Comparison of ENCODE assay signal across 10 cellular contexts in genomic region chr13:29936051-29936813, GRCh38.
DNase-seq lines count a peak whose midpoint lies in the region; ATAC-seq and TF ChIP-seq lines count a peak whose summit lies in the region.
"Had no signal": no experiment of that assay in that cellular context is flagged by ENCODE, and none has a peak within 500 bp of the region (broad histone marks: within the 10 kb centered on the region; RNA-seq: fewer than 3 reads in every experiment).

No MANE protein-coding gene starts in this region.

- POLR2A ChIA-PET in activated CD8-positive, alpha-beta T cell treated with anti-CD3 and anti-CD28 coated beads, Interleukin-2, amount 10 ng/mL, durations not matched to agents 7 days and 5 days (lab: Charles Lee), result interaction anchor here (0.6 to 4.1 kb wide), 11 partner anchors 10 to 679 kb away, joined by 3 to 24 read pairs (median 4); partner anchors contain the start of gene UBL3
- POLR2A ChIA-PET in naive thymus-derived CD4-positive, alpha-beta T cell (lab: Charles Lee), result interaction anchor here (0.9 to 6.3 kb wide), 15 partner anchors 10 to 680 kb away, joined by 3 to 114 read pairs (median 7); partner anchors contain the start of genes UBL3 and USPL1

- CTCF ChIA-PET in activated CD8-positive, alpha-beta T cell treated with anti-CD3 and anti-CD28 coated beads, Interleukin-2, amount 10 ng/mL, durations not matched to agents 7 days and 5 days (lab: Charles Lee), result interaction anchor here (0.7 to 9.7 kb wide), 27 partner anchors 8 to 780 kb away, joined by 3 to 143 read pairs (median 4); partner anchors contain the start of gene UBL3
- CTCF ChIA-PET in naive thymus-derived CD4-positive, alpha-beta T cell (lab: Charles Lee), result interaction anchor here (0.8 to 6.2 kb wide), 17 partner anchors 9 to 196 kb away, joined by 3 to 100 read pairs (median 5); partner anchors contain the start of gene UBL3

- intact Hi-C loops in naive thymus-derived CD4-positive, alpha-beta T cell (cut with micrococcal nuclease), result loop anchor here (5.0 to 10.0 kb wide), 5 partner anchors 36 to 531 kb away; partner anchors contain the start of genes HMGB1 (in 1 of the 2) and SLC7A1 (in 1 of the 2)
- intact Hi-C loops in vagina (cut with DNase I), result no loop called here

- H3K27me3 ChIP-seq in naive thymus-derived CD4-positive, alpha-beta T cell (ENCODE audit: control insufficient read depth in 2 of 2, insufficient read depth in 2 of 2, low read length in 2 of 2), result no peaks in the 10 kb centered on the region
- no peaks in the 10 kb centered on the region for H3K27me3 ChIP-seq in vagina

- TF ChIP-seq CTCF in vagina (IDR thresholded peaks at IDR 0.05), result no peak

- H3K27ac Mint-ChIP-seq in activated CD8-positive, alpha-beta T cell treated with anti-CD3 and anti-CD28 coated beads, Interleukin-2, amount 10 ng/mL, durations not matched to agents 7 days and 5 days, result peak overlapping the region; percentile 95
- peak overlapping the region; percentile 81 to 96 (median 93) for H3K27ac Mint-ChIP-seq in naive thymus-derived CD4-positive, alpha-beta T cell

- H3K4me1 Mint-ChIP-seq in activated CD8-positive, alpha-beta T cell treated with anti-CD3 and anti-CD28 coated beads, Interleukin-2, amount 10 ng/mL, durations not matched to agents 7 days and 5 days (ENCODE audit: low read depth), result peaks cover 44% of the 10 kb centered on the region
- peaks cover 32 to 53% (median 52%) of the 10 kb centered on the region in 7 donors for H3K4me1 Mint-ChIP-seq in naive thymus-derived CD4-positive, alpha-beta T cell

- H3K27ac ChIP-seq in naive thymus-derived CD4-positive, alpha-beta T cell (ENCODE audit: low read depth, low read length), result peak overlapping the region; percentile 71
- no peak overlapping the region for H3K27ac ChIP-seq in vagina

- H3K4me1 ChIP-seq in naive thymus-derived CD4-positive, alpha-beta T cell (ENCODE audit: control insufficient read depth in 2 of 2, insufficient read depth in 2 of 2, low read length in 2 of 2), result peaks cover 38 to 43% of the 10 kb centered on the region in 2 donors
- no peaks in the 10 kb centered on the region for H3K4me1 ChIP-seq in vagina

- ATAC-seq in GM18498 (IDR thresholded peaks at IDR 0.05; ENCODE audit: unreplicated experiment) (peak; percentile 30), HG02678 (IDR thresholded peaks at IDR 0.05; ENCODE audit: unreplicated experiment) (peak; percentile 17)
- peak; percentile 28 for ATAC-seq in activated CD8-positive, alpha-beta T cell treated with anti-CD3 and anti-CD28 coated beads, Interleukin-2, amount 10 ng/mL, durations not matched to agents 7 days and 5 days
- ATAC-seq in naive thymus-derived CD4-positive, alpha-beta T cell, result peak; percentile 33

- no peaks in the 10 kb centered on the region for H3K9me3 ChIP-seq in naive thymus-derived CD4-positive, alpha-beta T cell (ENCODE audit: control insufficient read depth in 2 of 3, low read length in 3 of 3)
- H3K9me3 ChIP-seq in vagina, result no peaks in the 10 kb centered on the region

- H3K27me3 Mint-ChIP-seq in activated CD8-positive, alpha-beta T cell treated with anti-CD3 and anti-CD28 coated beads, Interleukin-2, amount 10 ng/mL, durations not matched to agents 7 days and 5 days (ENCODE audit: low read depth), result no peaks in the 10 kb centered on the region
- no peaks in the 10 kb centered on the region for H3K27me3 Mint-ChIP-seq in naive thymus-derived CD4-positive, alpha-beta T cell

- peak overlapping the region; percentile 61 for H3K4me3 ChIP-seq in naive thymus-derived CD4-positive, alpha-beta T cell (ENCODE audit: low read length)
- H3K4me3 ChIP-seq in vagina, result no peak overlapping the region

- TF ChIP-seq POLR2A in vagina (IDR thresholded peaks at IDR 0.05), result no peak

- peak overlapping the region; percentile 83 for H3K4me3 Mint-ChIP-seq in activated CD8-positive, alpha-beta T cell treated with anti-CD3 and anti-CD28 coated beads, Interleukin-2, amount 10 ng/mL, durations not matched to agents 7 days and 5 days
- peak overlapping the region; percentile 67 to 95 (median 91) for H3K4me3 Mint-ChIP-seq in naive thymus-derived CD4-positive, alpha-beta T cell

- H3K9me3 Mint-ChIP-seq in activated CD8-positive, alpha-beta T cell treated with anti-CD3 and anti-CD28 coated beads, Interleukin-2, amount 10 ng/mL, durations not matched to agents 7 days and 5 days (ENCODE audit: insufficient read depth), result no peaks in the 10 kb centered on the region
- no peaks in the 10 kb centered on the region for H3K9me3 Mint-ChIP-seq in naive thymus-derived CD4-positive, alpha-beta T cell

- peak; percentile 28 for DNase-seq in activated CD8-positive, alpha-beta T cell treated with anti-CD3 and anti-CD28 coated beads, Interleukin-2, amount 10 ng/mL, durations not matched to agents 7 days and 5 days
- DNase-seq in naive thymus-derived CD4-positive, alpha-beta T cell, result peak in 1 of 9 donors; percentile 24
- DNase-seq in vagina (ENCODE audit: extremely low spot score in 2 of 2) (no peak), NCI-H146 (lab: John Stamatoyannopoulos, UW) (no peak), DMS53 treated with DMSO at 0.1 percent for 48 hours (lab: John Stamatoyannopoulos, UW; ENCODE audit: unreplicated experiment) (no peak), NCI-H187 treated with DMSO at 0.1 percent for 48 hours (lab: John Stamatoyannopoulos, UW) (no peak)
- DNase-seq: left ventricle myocardium superior, NCI-H526 had no signal

- H3K36me3 ChIP-seq in naive thymus-derived CD4-positive, alpha-beta T cell (ENCODE audit: control insufficient read depth in 2 of 3, insufficient read depth in 3 of 3, low read length in 3 of 3), result no peaks in the 10 kb centered on the region
- no peaks in the 10 kb centered on the region for H3K36me3 ChIP-seq in vagina

- no peaks in the 10 kb centered on the region for H3K36me3 Mint-ChIP-seq in activated CD8-positive, alpha-beta T cell treated with anti-CD3 and anti-CD28 coated beads, Interleukin-2, amount 10 ng/mL, durations not matched to agents 7 days and 5 days (ENCODE audit: low read depth)
- H3K36me3 Mint-ChIP-seq in naive thymus-derived CD4-positive, alpha-beta T cell, result peaks cover 0 to 5% (median 0%) of the 10 kb centered on the region in 5 donors
